Comparison of ENCODE assay signal across 1 cellular context in the genomic region with DNA sequence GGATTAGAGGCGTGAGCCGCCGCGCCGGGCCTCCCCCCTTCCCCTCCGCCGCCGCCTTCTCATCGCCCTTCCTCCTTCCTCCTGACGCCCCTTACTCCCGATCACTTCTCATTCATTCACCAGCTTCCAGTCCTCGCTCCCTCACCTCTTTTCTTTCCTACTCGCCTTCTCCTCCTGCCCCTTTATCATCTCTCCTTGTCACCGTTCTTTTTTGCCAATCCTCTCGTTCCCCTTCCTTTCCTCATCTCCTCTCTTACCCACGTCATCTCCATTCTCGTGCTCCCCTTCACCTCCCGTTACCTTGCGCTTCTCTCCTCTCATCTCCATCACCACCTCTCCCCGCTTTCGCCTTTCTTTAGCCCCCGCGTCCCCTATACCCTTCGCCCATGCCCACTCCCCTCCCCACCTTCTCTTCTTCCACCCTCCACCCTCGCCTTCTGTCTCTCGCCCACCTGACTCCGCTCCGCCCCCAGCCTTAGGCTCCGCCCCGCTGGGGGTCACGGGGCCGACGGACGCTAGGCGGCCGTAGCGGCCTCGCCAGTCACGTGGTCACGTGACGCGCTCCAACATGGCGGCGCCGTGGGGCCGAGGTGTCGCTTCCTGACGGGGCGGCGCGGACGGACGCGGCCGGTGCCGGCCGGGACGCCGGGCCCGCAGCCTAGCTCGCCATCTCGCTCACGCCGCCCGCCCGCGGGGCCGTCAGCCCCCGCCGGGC.
TF ChIP-seq lines count a peak whose summit lies in the region.

A gene (plus strand): TSS at position 544 of the 715 bp plus-strand sequence. CDS start 179 bp downstream, outside the sequence.

TF ChIP-seq in K562, 482 proteins besides CTCF, POLR2A, EP300 and RAD21 (continued from another document and continues in another):
- TF ChIP-seq, protein P1, sequence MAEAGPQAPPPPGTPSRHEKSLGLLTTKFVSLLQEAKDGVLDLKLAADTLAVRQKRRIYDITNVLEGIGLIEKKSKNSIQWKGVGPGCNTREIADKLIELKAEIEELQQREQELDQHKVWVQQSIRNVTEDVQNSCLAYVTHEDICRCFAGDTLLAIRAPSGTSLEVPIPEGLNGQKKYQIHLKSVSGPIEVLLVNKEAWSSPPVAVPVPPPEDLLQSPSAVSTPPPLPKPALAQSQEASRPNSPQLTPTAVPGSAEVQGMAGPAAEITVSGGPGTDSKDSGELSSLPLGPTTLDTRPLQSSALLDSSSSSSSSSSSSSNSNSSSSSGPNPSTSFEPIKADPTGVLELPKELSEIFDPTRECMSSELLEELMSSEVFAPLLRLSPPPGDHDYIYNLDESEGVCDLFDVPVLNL (CRISPR knock-in tag; IDR thresholded peaks at IDR 0.05; ENCODE audit: low read depth) = no peak
- TF ChIP-seq, protein P2, sequence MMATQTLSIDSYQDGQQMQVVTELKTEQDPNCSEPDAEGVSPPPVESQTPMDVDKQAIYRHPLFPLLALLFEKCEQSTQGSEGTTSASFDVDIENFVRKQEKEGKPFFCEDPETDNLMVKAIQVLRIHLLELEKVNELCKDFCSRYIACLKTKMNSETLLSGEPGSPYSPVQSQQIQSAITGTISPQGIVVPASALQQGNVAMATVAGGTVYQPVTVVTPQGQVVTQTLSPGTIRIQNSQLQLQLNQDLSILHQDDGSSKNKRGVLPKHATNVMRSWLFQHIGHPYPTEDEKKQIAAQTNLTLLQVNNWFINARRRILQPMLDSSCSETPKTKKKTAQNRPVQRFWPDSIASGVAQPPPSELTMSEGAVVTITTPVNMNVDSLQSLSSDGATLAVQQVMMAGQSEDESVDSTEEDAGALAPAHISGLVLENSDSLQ (IDR thresholded peaks at IDR 0.05) = peak; percentile 71
- TF ChIP-seq EWSR1 (IDR thresholded peaks at IDR 0.05; ENCODE audit: borderline replicate concordance, low read depth, partially characterized antibody) (no peak), RBBP5 (IDR thresholded peaks at IDR 0.05; ENCODE audit: borderline replicate concordance, insufficient read depth, low read length, poor library complexity, severe bottlenecking) (peak; percentile 92), C11orf30 (IDR thresholded peaks at IDR 0.05; ENCODE audit: low read depth) (peak; percentile 90), EHMT2 (IDR thresholded peaks at IDR 0.05) (peak; percentile 87), PHB (CRISPR knock-in tag; IDR thresholded peaks at IDR 0.05) (peak; percentile 43; the same call in 1 of the 2 replicates), CREB1 (IDR thresholded peaks at IDR 0.05) (peak; percentile 81), CREB1 (CRISPR knock-in tag; IDR thresholded peaks at IDR 0.05) (peak; percentile 83), MTA2 (IDR thresholded peaks at IDR 0.05; ENCODE audit: low read depth) (peak; percentile 58), STAT5B (CRISPR knock-in tag; IDR thresholded peaks at IDR 0.05) (no peak), HDAC1 (IDR thresholded peaks at IDR 0.05) (peak in 1 of 2 experiments; percentile 99; a peak in 3 of 4 replicates), SIRT6 (IDR thresholded peaks at IDR 0.05; ENCODE audit: low read depth, low read length) (no peak), ZNF263 (CRISPR knock-in tag; IDR thresholded peaks at IDR 0.05; ENCODE audit: borderline replicate concordance) (peak; percentile 67), MEF2A (IDR thresholded peaks at IDR 0.05; ENCODE audit: control insufficient read depth, low read depth, low read length) (no peak), ETV1 (tag; conservative IDR thresholded peaks at IDR 0.05; ENCODE audit: low read depth) (peak; percentile 86), ZNF384 (IDR thresholded peaks at IDR 0.05; ENCODE audit: low read depth, low read length) (no peak), ZNF217 (CRISPR knock-in tag; IDR thresholded peaks at IDR 0.05) (no peak), THRAP3 (IDR thresholded peaks at IDR 0.05; ENCODE audit: borderline replicate concordance) (peak; percentile 49; the same call in 1 of the 2 replicates), ZKSCAN3 (CRISPR knock-in tag; IDR thresholded peaks at IDR 0.05) (no peak), ZNF583 (CRISPR knock-in tag; IDR thresholded peaks at IDR 0.05) (peak; percentile 62; the same call in 1 of the 2 replicates), SMARCB1 (IDR thresholded peaks at IDR 0.05; ENCODE audit: insufficient read length, low read depth) (no peak), SRF (CRISPR knock-in tag; IDR thresholded peaks at IDR 0.05) (no peak; a peak in 1 of 4 replicates), ZNF586 (CRISPR knock-in tag; conservative IDR thresholded peaks at IDR 0.05) (no peak)
- TF ChIP-seq, protein P3, sequence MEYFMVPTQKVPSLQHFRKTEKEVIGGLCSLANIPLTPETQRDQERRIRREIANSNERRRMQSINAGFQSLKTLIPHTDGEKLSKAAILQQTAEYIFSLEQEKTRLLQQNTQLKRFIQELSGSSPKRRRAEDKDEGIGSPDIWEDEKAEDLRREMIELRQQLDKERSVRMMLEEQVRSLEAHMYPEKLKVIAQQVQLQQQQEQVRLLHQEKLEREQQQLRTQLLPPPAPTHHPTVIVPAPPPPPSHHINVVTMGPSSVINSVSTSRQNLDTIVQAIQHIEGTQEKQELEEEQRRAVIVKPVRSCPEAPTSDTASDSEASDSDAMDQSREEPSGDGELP (CRISPR knock-in tag; IDR thresholded peaks at IDR 0.05; ENCODE audit: borderline replicate concordance) = peak; percentile 81; the same call in 1 of the 2 replicates
- TF ChIP-seq, protein P4, sequence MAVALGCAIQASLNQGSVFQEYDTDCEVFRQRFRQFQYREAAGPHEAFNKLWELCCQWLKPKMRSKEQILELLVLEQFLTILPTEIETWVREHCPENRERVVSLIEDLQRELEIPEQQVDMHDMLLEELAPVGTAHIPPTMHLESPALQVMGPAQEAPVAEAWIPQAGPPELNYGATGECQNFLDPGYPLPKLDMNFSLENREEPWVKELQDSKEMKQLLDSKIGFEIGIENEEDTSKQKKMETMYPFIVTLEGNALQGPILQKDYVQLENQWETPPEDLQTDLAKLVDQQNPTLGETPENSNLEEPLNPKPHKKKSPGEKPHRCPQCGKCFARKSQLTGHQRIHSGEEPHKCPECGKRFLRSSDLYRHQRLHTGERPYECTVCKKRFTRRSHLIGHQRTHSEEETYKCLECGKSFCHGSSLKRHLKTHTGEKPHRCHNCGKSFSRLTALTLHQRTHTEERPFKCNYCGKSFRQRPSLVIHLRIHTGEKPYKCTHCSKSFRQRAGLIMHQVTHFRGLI (CRISPR knock-in tag; IDR thresholded peaks at IDR 0.05) = no peak
- TF ChIP-seq, protein P5, sequence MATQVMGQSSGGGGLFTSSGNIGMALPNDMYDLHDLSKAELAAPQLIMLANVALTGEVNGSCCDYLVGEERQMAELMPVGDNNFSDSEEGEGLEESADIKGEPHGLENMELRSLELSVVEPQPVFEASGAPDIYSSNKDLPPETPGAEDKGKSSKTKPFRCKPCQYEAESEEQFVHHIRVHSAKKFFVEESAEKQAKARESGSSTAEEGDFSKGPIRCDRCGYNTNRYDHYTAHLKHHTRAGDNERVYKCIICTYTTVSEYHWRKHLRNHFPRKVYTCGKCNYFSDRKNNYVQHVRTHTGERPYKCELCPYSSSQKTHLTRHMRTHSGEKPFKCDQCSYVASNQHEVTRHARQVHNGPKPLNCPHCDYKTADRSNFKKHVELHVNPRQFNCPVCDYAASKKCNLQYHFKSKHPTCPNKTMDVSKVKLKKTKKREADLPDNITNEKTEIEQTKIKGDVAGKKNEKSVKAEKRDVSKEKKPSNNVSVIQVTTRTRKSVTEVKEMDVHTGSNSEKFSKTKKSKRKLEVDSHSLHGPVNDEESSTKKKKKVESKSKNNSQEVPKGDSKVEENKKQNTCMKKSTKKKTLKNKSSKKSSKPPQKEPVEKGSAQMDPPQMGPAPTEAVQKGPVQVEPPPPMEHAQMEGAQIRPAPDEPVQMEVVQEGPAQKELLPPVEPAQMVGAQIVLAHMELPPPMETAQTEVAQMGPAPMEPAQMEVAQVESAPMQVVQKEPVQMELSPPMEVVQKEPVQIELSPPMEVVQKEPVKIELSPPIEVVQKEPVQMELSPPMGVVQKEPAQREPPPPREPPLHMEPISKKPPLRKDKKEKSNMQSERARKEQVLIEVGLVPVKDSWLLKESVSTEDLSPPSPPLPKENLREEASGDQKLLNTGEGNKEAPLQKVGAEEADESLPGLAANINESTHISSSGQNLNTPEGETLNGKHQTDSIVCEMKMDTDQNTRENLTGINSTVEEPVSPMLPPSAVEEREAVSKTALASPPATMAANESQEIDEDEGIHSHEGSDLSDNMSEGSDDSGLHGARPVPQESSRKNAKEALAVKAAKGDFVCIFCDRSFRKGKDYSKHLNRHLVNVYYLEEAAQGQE (CRISPR knock-in tag; IDR thresholded peaks at IDR 0.05; ENCODE audit: low read depth) = no peak; the same call in 1 of the 2 replicates
- TF ChIP-seq, protein P6, sequence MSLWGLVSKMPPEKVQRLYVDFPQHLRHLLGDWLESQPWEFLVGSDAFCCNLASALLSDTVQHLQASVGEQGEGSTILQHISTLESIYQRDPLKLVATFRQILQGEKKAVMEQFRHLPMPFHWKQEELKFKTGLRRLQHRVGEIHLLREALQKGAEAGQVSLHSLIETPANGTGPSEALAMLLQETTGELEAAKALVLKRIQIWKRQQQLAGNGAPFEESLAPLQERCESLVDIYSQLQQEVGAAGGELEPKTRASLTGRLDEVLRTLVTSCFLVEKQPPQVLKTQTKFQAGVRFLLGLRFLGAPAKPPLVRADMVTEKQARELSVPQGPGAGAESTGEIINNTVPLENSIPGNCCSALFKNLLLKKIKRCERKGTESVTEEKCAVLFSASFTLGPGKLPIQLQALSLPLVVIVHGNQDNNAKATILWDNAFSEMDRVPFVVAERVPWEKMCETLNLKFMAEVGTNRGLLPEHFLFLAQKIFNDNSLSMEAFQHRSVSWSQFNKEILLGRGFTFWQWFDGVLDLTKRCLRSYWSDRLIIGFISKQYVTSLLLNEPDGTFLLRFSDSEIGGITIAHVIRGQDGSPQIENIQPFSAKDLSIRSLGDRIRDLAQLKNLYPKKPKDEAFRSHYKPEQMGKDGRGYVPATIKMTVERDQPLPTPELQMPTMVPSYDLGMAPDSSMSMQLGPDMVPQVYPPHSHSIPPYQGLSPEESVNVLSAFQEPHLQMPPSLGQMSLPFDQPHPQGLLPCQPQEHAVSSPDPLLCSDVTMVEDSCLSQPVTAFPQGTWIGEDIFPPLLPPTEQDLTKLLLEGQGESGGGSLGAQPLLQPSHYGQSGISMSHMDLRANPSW (CRISPR knock-in tag; IDR thresholded peaks at IDR 0.05) = no peak
- TF ChIP-seq, protein P7, sequence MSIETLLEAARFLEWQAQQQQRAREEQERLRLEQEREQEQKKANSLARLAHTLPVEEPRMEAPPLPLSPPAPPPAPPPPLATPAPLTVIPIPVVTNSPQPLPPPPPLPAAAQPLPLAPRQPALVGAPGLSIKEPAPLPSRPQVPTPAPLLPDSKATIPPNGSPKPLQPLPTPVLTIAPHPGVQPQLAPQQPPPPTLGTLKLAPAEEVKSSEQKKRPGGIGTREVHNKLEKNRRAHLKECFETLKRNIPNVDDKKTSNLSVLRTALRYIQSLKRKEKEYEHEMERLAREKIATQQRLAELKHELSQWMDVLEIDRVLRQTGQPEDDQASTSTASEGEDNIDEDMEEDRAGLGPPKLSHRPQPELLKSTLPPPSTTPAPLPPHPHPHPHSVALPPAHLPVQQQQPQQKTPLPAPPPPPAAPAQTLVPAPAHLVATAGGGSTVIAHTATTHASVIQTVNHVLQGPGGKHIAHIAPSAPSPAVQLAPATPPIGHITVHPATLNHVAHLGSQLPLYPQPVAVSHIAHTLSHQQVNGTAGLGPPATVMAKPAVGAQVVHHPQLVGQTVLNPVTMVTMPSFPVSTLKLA (conservative IDR thresholded peaks at IDR 0.05) = peak; percentile 88 to 91
- TF ChIP-seq, protein P8, sequence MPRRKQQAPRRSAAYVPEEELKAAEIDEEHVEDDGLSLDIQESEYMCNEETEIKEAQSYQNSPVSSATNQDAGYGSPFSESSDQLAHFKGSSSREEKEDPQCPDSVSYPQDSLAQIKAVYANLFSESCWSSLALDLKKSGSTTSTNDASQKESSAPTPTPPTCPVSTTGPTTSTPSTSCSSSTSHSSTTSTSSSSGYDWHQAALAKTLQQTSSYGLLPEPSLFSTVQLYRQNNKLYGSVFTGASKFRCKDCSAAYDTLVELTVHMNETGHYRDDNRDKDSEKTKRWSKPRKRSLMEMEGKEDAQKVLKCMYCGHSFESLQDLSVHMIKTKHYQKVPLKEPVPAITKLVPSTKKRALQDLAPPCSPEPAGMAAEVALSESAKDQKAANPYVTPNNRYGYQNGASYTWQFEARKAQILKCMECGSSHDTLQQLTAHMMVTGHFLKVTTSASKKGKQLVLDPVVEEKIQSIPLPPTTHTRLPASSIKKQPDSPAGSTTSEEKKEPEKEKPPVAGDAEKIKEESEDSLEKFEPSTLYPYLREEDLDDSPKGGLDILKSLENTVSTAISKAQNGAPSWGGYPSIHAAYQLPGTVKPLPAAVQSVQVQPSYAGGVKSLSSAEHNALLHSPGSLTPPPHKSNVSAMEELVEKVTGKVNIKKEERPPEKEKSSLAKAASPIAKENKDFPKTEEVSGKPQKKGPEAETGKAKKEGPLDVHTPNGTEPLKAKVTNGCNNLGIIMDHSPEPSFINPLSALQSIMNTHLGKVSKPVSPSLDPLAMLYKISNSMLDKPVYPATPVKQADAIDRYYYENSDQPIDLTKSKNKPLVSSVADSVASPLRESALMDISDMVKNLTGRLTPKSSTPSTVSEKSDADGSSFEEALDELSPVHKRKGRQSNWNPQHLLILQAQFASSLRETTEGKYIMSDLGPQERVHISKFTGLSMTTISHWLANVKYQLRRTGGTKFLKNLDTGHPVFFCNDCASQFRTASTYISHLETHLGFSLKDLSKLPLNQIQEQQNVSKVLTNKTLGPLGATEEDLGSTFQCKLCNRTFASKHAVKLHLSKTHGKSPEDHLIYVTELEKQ (CRISPR knock-in tag; IDR thresholded peaks at IDR 0.05) = no peak
- TF ChIP-seq, protein P9, sequence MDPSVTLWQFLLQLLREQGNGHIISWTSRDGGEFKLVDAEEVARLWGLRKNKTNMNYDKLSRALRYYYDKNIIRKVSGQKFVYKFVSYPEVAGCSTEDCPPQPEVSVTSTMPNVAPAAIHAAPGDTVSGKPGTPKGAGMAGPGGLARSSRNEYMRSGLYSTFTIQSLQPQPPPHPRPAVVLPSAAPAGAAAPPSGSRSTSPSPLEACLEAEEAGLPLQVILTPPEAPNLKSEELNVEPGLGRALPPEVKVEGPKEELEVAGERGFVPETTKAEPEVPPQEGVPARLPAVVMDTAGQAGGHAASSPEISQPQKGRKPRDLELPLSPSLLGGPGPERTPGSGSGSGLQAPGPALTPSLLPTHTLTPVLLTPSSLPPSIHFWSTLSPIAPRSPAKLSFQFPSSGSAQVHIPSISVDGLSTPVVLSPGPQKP (CRISPR knock-in tag; IDR thresholded peaks at IDR 0.05) = no peak
